Comparison of ENCODE assay signal across 16 cellular contexts in genomic region chr16:15979801-15980200, GRCh38.
"Had no signal": no experiment of that assay in that cellular context is flagged by ENCODE, and none has a peak within 500 bp of the region (broad histone marks: within the 10 kb centered on the region; RNA-seq: fewer than 3 reads in every experiment).

No MANE protein-coding gene starts in this region.

- H3K4me3 ChIP-seq: hepatocyte, left ventricle myocardium inferior, ovary, spleen, uterus had no signal

- H3K27ac Mint-ChIP-seq: activated naive CD8-positive, alpha-beta T cell treated with anti-CD3 and anti-CD28 coated beads, Interleukin-2, amount 10 ng/mL, durations not matched to agents 7 days and 5 days; T-cell had no signal

- ATAC-seq: effector memory CD8-positive, alpha-beta T cell; sciatic nerve; T-cell had no signal

- H3K4me1 ChIP-seq: uterus had no signal

- DNase-seq: activated CD4-positive, alpha-beta T cell treated with anti-CD3 and anti-CD28 coated beads, Interleukin-2, amount 50 U/mL, for 1 hour; activated CD8-positive, alpha-beta memory T cell treated with anti-CD3 and anti-CD28 coated beads for 24 hours; activated naive CD4-positive, alpha-beta T cell; activated naive CD8-positive, alpha-beta T cell treated with anti-CD3 and anti-CD28 coated beads, Interleukin-2, amount 10 ng/mL, durations not matched to agents 7 days and 5 days; anterior cingulate cortex; dermis blood vessel endothelial cell; effector memory CD8-positive, alpha-beta T cell; islet precursor cell; left ventricle myocardium inferior; ovary; spleen; T-cell; T-helper 9 cell; uterus had no signal

- H3K4me3 Mint-ChIP-seq: activated naive CD8-positive, alpha-beta T cell treated with anti-CD3 and anti-CD28 coated beads, Interleukin-2, amount 10 ng/mL, durations not matched to agents 7 days and 5 days; effector memory CD8-positive, alpha-beta T cell; T-cell had no signal

- H3K27me3 ChIP-seq: hepatocyte, ovary, spleen, uterus had no signal

- H3K27me3 Mint-ChIP-seq: activated naive CD8-positive, alpha-beta T cell treated with anti-CD3 and anti-CD28 coated beads, Interleukin-2, amount 10 ng/mL, durations not matched to agents 7 days and 5 days; effector memory CD8-positive, alpha-beta T cell; T-cell had no signal

- H3K4me1 Mint-ChIP-seq: activated naive CD8-positive, alpha-beta T cell treated with anti-CD3 and anti-CD28 coated beads, Interleukin-2, amount 10 ng/mL, durations not matched to agents 7 days and 5 days had no signal

- H3K27ac ChIP-seq: hepatocyte, ovary, spleen, uterus had no signal

- H2AFZ ChIP-seq: hepatocyte had no signal

- H3K9me3 ChIP-seq: ovary had no signal

- H3K36me3 ChIP-seq: left ventricle myocardium inferior, ovary, uterus had no signal

- H3K4me2 ChIP-seq: hepatocyte had no signal
